ENCODE assay signal across 21 cellular contexts in genomic region chrX:105973387-105973739, GRCh38.
A peak's percentile ranks its signal among the peaks of the same experiment; 100 is the strongest.
DNase-seq lines count a peak whose midpoint lies in the region; ATAC-seq, FAIRE-seq and TF ChIP-seq lines count a peak whose summit lies in the region.
"Had no signal": no experiment of that assay in that cellular context is flagged by ENCODE, and none has a peak within 500 bp of the region (broad histone marks: within the 10 kb centered on the region; RNA-seq: fewer than 3 reads in every experiment).

No MANE protein-coding gene starts in this region.

- H3K9me3 ChIP-seq in liver (ENCODE audit: control insufficient read depth in 4 of 4, low read length in 3 of 4) (no peaks in the 10 kb centered on the region), transverse colon (no peaks in the 10 kb centered on the region)
- H3K9me3 ChIP-seq: A549, BE2C had no signal

- in situ Hi-C loops in transverse colon (cut with MboI; ENCODE audit: low pct_ligation_motif_present in 1 of 4, low pct_unique_long_range_greater_than_20kb in 1 of 4, low sequenced_read_pairs in 3 of 4): no loop called here

- TF ChIP-seq POLR2A in transverse colon (IDR thresholded peaks at IDR 0.05) (no peak), H54 (IDR thresholded peaks at IDR 0.05; ENCODE audit: low read depth, low read length) (no peak)

- FAIRE-seq in H54 (lab: Jason Lieb, UNC): no peak
- FAIRE-seq: A549, D721Med, G401.6, GM12891 had no signal

- no peak for TF ChIP-seq CTCF in VCaP (conservative IDR thresholded peaks at IDR 0.05)
- TF ChIP-seq CTCF in liver (IDR thresholded peaks at IDR 0.05; ENCODE audit: low read depth, low read length, missing input control): no peak
- no peak for TF ChIP-seq CTCF in transverse colon (IDR thresholded peaks at IDR 0.05)

- peak overlapping the region in 1 of 2 donors; percentile 31 for H3K9ac ChIP-seq in liver (ENCODE audit: low read depth in 1 of 2, low read length in 2 of 2)

- peaks cover 0 to 12% (median 4%) of the 10 kb centered on the region in 4 donors for H3K4me1 ChIP-seq in liver (ENCODE audit: control insufficient read depth in 4 of 4, insufficient read depth in 4 of 4, low read length in 3 of 4)
- H3K4me1 ChIP-seq in transverse colon: no peaks in the 10 kb centered on the region
- H3K4me1 ChIP-seq: A549, BE2C had no signal

- H3K4me3 ChIP-seq in liver (ENCODE audit: low read depth in 1 of 3, low read length in 3 of 3): peak overlapping the region; percentile 20 to 52 (median 21)
- H3K4me3 ChIP-seq in transverse colon: no peak overlapping the region
- H3K4me3 ChIP-seq: A549 had no signal

- 13% methylated on average over 3 of the region's 3 CpGs for WGBS in liver
- 39% methylated on average over 3 of the region's 3 CpGs; no CpG with 5 or more reads in 1 of the 2 donors for WGBS in transverse colon (ENCODE audit: low coverage in 1 of 2), 2 donors

- ATAC-seq in GM21786 (IDR thresholded peaks at IDR 0.05; ENCODE audit: unreplicated experiment): no peak
- ATAC-seq: A549, HCT116 had no signal

- H3K36me3 ChIP-seq in liver (ENCODE audit: control insufficient read depth in 4 of 4, insufficient read depth in 3 of 4, low read depth in 1 of 4, low read length in 3 of 4) (no peaks in the 10 kb centered on the region), transverse colon (no peaks in the 10 kb centered on the region)
- H3K36me3 ChIP-seq: BE2C had no signal

- intact Hi-C loops in transverse colon (cut with DNase I; ENCODE audit: low total_unique reads): no loop called here

- TF ChIP-seq RAD21 in liver (IDR thresholded peaks at IDR 0.05): no peak

- H3K27me3 ChIP-seq in liver (ENCODE audit: control insufficient read depth in 4 of 4, insufficient read depth in 4 of 4, low read length in 3 of 4) (no peaks in the 10 kb centered on the region), transverse colon (no peaks in the 10 kb centered on the region)
- H3K27me3 ChIP-seq: BE2C had no signal

- TF ChIP-seq EP300 in transverse colon (IDR thresholded peaks at IDR 0.05; ENCODE audit: low read depth): no peak

- H3K27ac ChIP-seq in VCaP (peak overlapping the region; percentile 45), liver (ENCODE audit: low read depth in 1 of 2, low read length in 2 of 2) (peak overlapping the region in 1 of 2 donors; percentile 64), transverse colon (peak overlapping the region in 3 of 4 donors; percentile 3 to 57 (median 37))
- H3K27ac ChIP-seq: A549, C4-2B, HL-60 had no signal

- peak; percentile 10 for DNase-seq in iPS-NIHi7 (ENCODE audit: extremely low spot score)
- no peak for DNase-seq in transverse colon
- DNase-seq in H54 (ENCODE audit: insufficient read length, low spot score): no peak
- no peak for DNase-seq in stimulated activated naive CD4-positive, alpha-beta T cell treated with Interleukin-2 at 50 U/mL for 16 hours (lab: John Stamatoyannopoulos, UW)
- DNase-seq in MV-4-11 (lab: John Stamatoyannopoulos, UW): no peak
- DNase-seq: BE2C; CD4-positive, alpha-beta memory T cell; DMS153; DMS79 treated with DMSO at 0.1 percent for 48 hours; EL; IMR-90 had no signal

TF ChIP-seq in liver, 16 proteins besides CTCF, POLR2A, EP300 and RAD21:
- TF ChIP-seq TAF1 (conservative IDR thresholded peaks at IDR 0.05) (peak; percentile 17), JUND (IDR thresholded peaks at IDR 0.05) (no peak), RXRA (IDR thresholded peaks at IDR 0.05) (peak in 1 of 2 donors; percentile 1), HNF4A (conservative IDR thresholded peaks at IDR 0.05) (peak in 1 of 2 donors; percentile 1)

Comparison
In these comparisons a context has a peak if more than half of its experiments do, and no peak if none do; other contexts are left out.
1. H3K4me3 ChIP-seq: peak in liver (3 of 3); none in transverse colon (0 of 4).